8 cellular contexts compared by ENCODE assay signal in genomic region chr2:27262379-27263286, GRCh38. TPM values are rescaled to one million over a fixed set of nuclear protein-coding genes. Genes with fewer than 3 reads are reported as not detected.
A peak's percentile ranks its signal among the peaks of the same experiment; 100 is the strongest.
DNase-seq lines count a peak whose midpoint lies in the region; ATAC-seq and TF ChIP-seq lines count a peak whose summit lies in the region.

Gene SLC30A3 (minus strand): TSS chr2:27263047. CDS start chr2:27262906, 141 bp downstream.

- 1% methylated on average over 43 of the region's 96 CpGs for WGBS in SK-N-SH (ENCODE audit: low lambda C conversion rate)
- 1% methylated on average over 96 of the region's 96 CpGs for WGBS in right cardiac atrium
- WGBS in sigmoid colon, 2 donors = 1% methylated on average over 96 of the region's 96 CpGs

- H3K4me1 ChIP-seq in BE2C (peaks cover 8% of the 10 kb centered on the region), SK-N-SH (ENCODE audit: control insufficient read depth in 1 of 2, insufficient read depth in 2 of 2, low read depth in 1 of 2, low read length in 1 of 2) (peaks cover 6 to 28% of the 10 kb centered on the region in 2 experiments; a peak in 1 of 4 replicates), right cardiac atrium (ENCODE audit: control insufficient read depth, insufficient read depth, low read length) (peaks cover 3% of the 10 kb centered on the region), sigmoid colon (peaks cover 0 to 38% (median 37%) of the 10 kb centered on the region in 4 donors)

- TF ChIP-seq EP300 in SK-N-SH (IDR thresholded peaks at IDR 0.05; ENCODE audit: borderline replicate concordance in 1 of 2, low read depth in 1 of 2, low read length in 1 of 2) = no peak
- no peak for TF ChIP-seq EP300 in sigmoid colon (IDR thresholded peaks at IDR 0.05)

- peak within 1 kb of the TSS; percentile 66 for H3K4me3 ChIP-seq in BE2C (ENCODE audit: low read depth, low read length)
- peak within 1 kb of the TSS; percentile 29 for H3K4me3 ChIP-seq in HFF-Myc (replicated peaks; ENCODE audit: low read depth, low read length)
- H3K4me3 ChIP-seq in SK-N-SH (ENCODE audit: low read depth in 2 of 2, low read length in 1 of 2) = peak within 1 kb of the TSS; percentile 49 to 65
- peak within 1 kb of the TSS; percentile 50 for H3K4me3 ChIP-seq in right cardiac atrium (ENCODE audit: low read length)
- H3K4me3 ChIP-seq in sigmoid colon = peak within 1 kb of the TSS; percentile 13 to 50 (median 44)

- H3K27me3 ChIP-seq in BE2C (peaks cover 57% of the 10 kb centered on the region), SK-N-SH (ENCODE audit: insufficient read depth) (peaks cover 68% of the 10 kb centered on the region), right cardiac atrium (ENCODE audit: control insufficient read depth, insufficient read depth) (no peaks in the 10 kb centered on the region), sigmoid colon (peaks cover 47 to 100% (median 92%) of the 10 kb centered on the region in 3 donors)

- intact Hi-C loops in right cardiac atrium (cut with DNase I) = no loop called here
- intact Hi-C loops in sigmoid colon (cut with DNase I) = no loop called here

- H3K27ac ChIP-seq in SK-N-SH (ENCODE audit: low read depth in 2 of 2, low read length in 1 of 2) (no peak within 1 kb of the TSS), right cardiac atrium (ENCODE audit: low read length) (no peak within 1 kb of the TSS), sigmoid colon (no peak within 1 kb of the TSS)

- peaks cover 6% of the 10 kb centered on the region for H3K9me3 ChIP-seq in BE2C
- H3K9me3 ChIP-seq in SK-N-SH = no peaks in the 10 kb centered on the region
- no peaks in the 10 kb centered on the region for H3K9me3 ChIP-seq in right cardiac atrium (ENCODE audit: control insufficient read depth, low read length)
- H3K9me3 ChIP-seq in sigmoid colon = no peaks in the 10 kb centered on the region

- POLR2A ChIA-PET in SK-N-SH (lab: Yijun Ruan, JAX) = interaction anchor here (0.6 to 0.7 kb wide), 2 partner anchors 108 to 664 kb away, joined by 3 read pairs; no protein-coding TSS in a partner anchor

- H3K36me3 ChIP-seq in BE2C (no peaks in the 10 kb centered on the region; the same call in 1 of the 2 replicates), SK-N-SH (replicated peaks in 1 of 2; ENCODE audit: control insufficient read depth in 1 of 2, insufficient read depth in 2 of 2, low read length in 1 of 2) (no peaks in the 10 kb centered on the region), sigmoid colon (no peaks in the 10 kb centered on the region)

- H3K4me2 ChIP-seq in SK-N-SH = peak within 1 kb of the TSS; percentile 84

- H3K9me3 Mint-ChIP-seq in activated naive CD8-positive, alpha-beta T cell treated with anti-CD3 and anti-CD28 coated beads for 36 hours = no peaks in the 10 kb centered on the region

- H3K9me2 ChIP-seq in SK-N-SH = no peaks in the 10 kb centered on the region

- no peak within 1 kb of the TSS for H3K27ac Mint-ChIP-seq in activated naive CD8-positive, alpha-beta T cell treated with anti-CD3 and anti-CD28 coated beads for 36 hours

- DNase-seq in BE2C = peak; percentile 50
- DNase-seq in HFF-Myc (ENCODE audit: extremely low read depth, low read depth) = no peak
- DNase-seq in SK-N-SH = peak; percentile 97
- peak; percentile 74 for DNase-seq in activated naive CD8-positive, alpha-beta T cell treated with anti-CD3 and anti-CD28 coated beads for 36 hours
- DNase-seq in right cardiac atrium = peak; percentile 76 to 92 (median 90)
- peak; percentile 71 for DNase-seq in sigmoid colon
- DNase-seq in NCI-H2029 (lab: John Stamatoyannopoulos, UW) = no peak

- CTCF ChIA-PET in SK-N-SH (lab: Yijun Ruan, JAX) = interaction anchor here (0.6 to 14.1 kb wide), 14 partner anchors 10 to 163 kb away, joined by 3 to 392 read pairs (median 4); partner anchors contain the start of gene TRIM54

- H3K36me3 Mint-ChIP-seq in activated naive CD8-positive, alpha-beta T cell treated with anti-CD3 and anti-CD28 coated beads for 36 hours = no peaks in the 10 kb centered on the region

- no peaks in the 10 kb centered on the region for H3K79me2 ChIP-seq in SK-N-SH (ENCODE audit: insufficient read depth)

- peak; percentile 85 to 87 for ATAC-seq in right cardiac atrium
- no peak for ATAC-seq in HG02852 (IDR thresholded peaks at IDR 0.05; ENCODE audit: unreplicated experiment)

- TF ChIP-seq POLR2A in sigmoid colon (IDR thresholded peaks at IDR 0.05) = no peak

- H3F3A ChIP-seq in SK-N-SH (replicated peaks; ENCODE audit: insufficient read depth) = peaks cover 6% of the 10 kb centered on the region

- peaks cover 52% of the 10 kb centered on the region for H3K27me3 Mint-ChIP-seq in activated naive CD8-positive, alpha-beta T cell treated with anti-CD3 and anti-CD28 coated beads for 36 hours

- H2AFZ ChIP-seq in SK-N-SH (ENCODE audit: low read depth) = peak within 1 kb of the TSS; percentile 85; the same call in 1 of the 2 replicates

- H4K20me1 ChIP-seq in SK-N-SH (ENCODE audit: insufficient read depth) = no peaks in the 10 kb centered on the region

- no peak for TF ChIP-seq RAD21 in SK-N-SH (IDR thresholded peaks at IDR 0.05; ENCODE audit: low read length)

- peaks cover 16% of the 10 kb centered on the region for H3K4me1 Mint-ChIP-seq in activated naive CD8-positive, alpha-beta T cell treated with anti-CD3 and anti-CD28 coated beads for 36 hours

- H3K4me3 Mint-ChIP-seq in activated naive CD8-positive, alpha-beta T cell treated with anti-CD3 and anti-CD28 coated beads for 36 hours = peak within 1 kb of the TSS; percentile 79

- TF ChIP-seq CTCF in BE2C (IDR thresholded peaks at IDR 0.05; ENCODE audit: low read depth, low read length) = no peak
- no peak for TF ChIP-seq CTCF in HFF-Myc (IDR thresholded peaks at IDR 0.05; ENCODE audit: low read depth, low read length, missing control alignments)
- TF ChIP-seq CTCF in SK-N-SH (IDR thresholded peaks at IDR 0.05) = peak; percentile 26
- no peak for TF ChIP-seq CTCF in sigmoid colon (IDR thresholded peaks at IDR 0.05)

- H3K9ac ChIP-seq in SK-N-SH = peak within 1 kb of the TSS; percentile 19; the same call in 1 of the 2 replicates

TF ChIP-seq in SK-N-SH, 30 proteins besides CTCF, POLR2A, EP300 and RAD21:
- TF ChIP-seq EZH2phosphoT487 (IDR thresholded peaks at IDR 0.05; ENCODE audit: borderline replicate concordance, low read depth) = peak; percentile 91; the same call in 1 of the 2 replicates
- no peak for TF ChIP-seq CHD2 (IDR thresholded peaks at IDR 0.05; ENCODE audit: low read length, partially characterized antibody)

RNA-seq across cellular contexts. Expression of gene SLC30A3, which starts in this region (rescaled TPM):
- polyA plus RNA-seq in BE2C (2012; ENCODE audit: insufficient read depth, insufficient read length, low read depth) = 1.5 TPM
- polyA plus RNA-seq in SK-N-SH (2012; rRNA removed) = 0.68 and 1.1 TPM in 2 replicates
- polyA plus RNA-seq in SK-N-SH (2012; cell fraction: cytosol; rRNA removed) = 0.36 and 0.41 TPM in 2 replicates
- 1.4 and 1.5 TPM in 2 replicates for polyA plus RNA-seq in SK-N-SH (2012; cell fraction: nucleus; rRNA removed)
- total RNA-seq in activated naive CD8-positive, alpha-beta T cell treated with anti-CD3 and anti-CD28 coated beads for 36 hours = under 1 TPM; 0.14 to 0.22 TPM
- 10 to 100 TPM in 1 of 4 donors, 1 to 10 TPM in 3; 9.4 to 17.3 (median 9.6) TPM for total RNA-seq in right cardiac atrium
- 7.3 TPM for polyA plus RNA-seq in right cardiac atrium
- 1 to 10 TPM in 1 of 4 donors, under 1 TPM in 2, not detected in 1; 0.28 to 1.1 (median 0.68) TPM for total RNA-seq in sigmoid colon
- polyA plus RNA-seq in sigmoid colon = under 1 TPM in 2 of 3 donors, not detected in 1; 0.10 to 0.60 TPM

Comparison
In these comparisons a context has a peak if more than half of its experiments do, and no peak if none do; other contexts are left out.
1. RNA of gene SLC30A3 (total RNA-seq): 9.4 to 17.3 TPM in right cardiac atrium; 0.28 to 1.1 TPM in sigmoid colon and 0.14 to 0.22 TPM in activated naive CD8-positive, alpha-beta T cell treated with anti-CD3 and anti-CD28 coated beads for 36 hours; every median in the first group is over 4 times any median in the second.
2. Peak in DNase-seq in activated naive CD8-positive, alpha-beta T cell treated with anti-CD3 and anti-CD28 coated beads for 36 hours; RNA of the gene not detected or under 1 TPM.
3. DNase-seq: peak in BE2C (single experiment), SK-N-SH (single experiment), right cardiac atrium (3 of 3) and sigmoid colon (single experiment); none in HFF-Myc (single experiment) and NCI-H2029 (single experiment).
4. Peak in every context shown above with its lines, with median percentiles within 50 percentile points of each other: H3K4me3 ChIP-seq.